ENCODE assay signal across 8 cellular contexts in the genomic region with DNA sequence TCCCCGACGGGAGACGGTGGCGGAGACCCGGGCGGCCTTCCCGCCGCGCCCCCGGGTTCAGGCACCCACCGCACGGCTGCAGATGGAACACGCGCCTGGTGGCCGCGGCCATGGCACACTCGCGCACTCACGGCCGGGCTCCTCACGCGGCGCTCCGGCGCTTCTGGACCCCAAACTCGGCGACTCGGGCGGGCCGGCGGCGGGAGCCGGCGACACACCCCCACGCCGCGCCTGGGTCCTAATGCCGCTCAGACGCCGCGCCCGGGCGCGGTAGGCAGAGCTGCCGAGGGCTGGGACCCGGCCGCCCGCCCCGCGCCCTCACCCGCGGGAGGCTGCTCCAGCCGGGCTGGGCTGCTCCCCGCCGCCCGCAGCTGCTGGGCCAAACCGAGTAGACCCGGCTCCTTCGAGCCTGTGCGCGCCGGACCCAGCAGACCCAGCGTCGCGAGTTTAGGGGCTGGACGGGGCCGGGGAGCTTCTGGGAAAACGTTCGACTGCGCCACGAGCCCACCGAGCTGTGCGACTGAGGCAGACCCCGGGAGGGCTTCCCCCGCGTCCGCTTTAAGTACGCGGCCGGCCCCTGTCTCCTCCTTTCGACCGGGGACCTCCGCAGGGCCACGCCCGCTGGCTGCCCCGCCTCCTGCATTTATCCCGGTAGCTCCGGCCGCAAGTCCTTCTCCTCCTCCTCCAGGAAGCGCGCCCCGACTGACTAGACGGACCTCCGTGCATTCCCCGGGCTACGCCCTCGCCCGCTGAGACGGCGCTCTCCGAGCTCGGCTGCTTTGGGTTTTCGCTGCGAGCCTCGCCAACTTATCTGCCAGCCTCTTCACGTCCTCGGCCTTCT. TPM values are rescaled to one million over a fixed set of nuclear protein-coding genes. Genes with fewer than 3 reads are reported as not detected.
A peak's percentile ranks its signal among the peaks of the same experiment; 100 is the strongest.
DNase-seq lines count a peak whose midpoint lies in the region; ATAC-seq, FAIRE-seq and TF ChIP-seq lines count a peak whose summit lies in the region.

Gene SLC4A11 (minus strand): TSS at position 165 of the 841 bp plus-strand sequence. CDS start 53 bp downstream, at position 112.

- DNase-seq in Daoy (ENCODE audit: low read depth): peak; percentile 73
- peak; percentile 41 for DNase-seq in HFFc6
- DNase-seq in NT2/D1 (ENCODE audit: low read depth, low spot score): peak; percentile 50
- peak; percentile 85 for DNase-seq in Right ventricle myocardium inferior (ENCODE audit: missing footprints)
- DNase-seq in pancreas: peak; percentile 47 to 82 (median 60)

- H3K36me3 Mint-ChIP-seq in HFFc6 (ENCODE audit: low read depth): no peaks in the 10 kb centered on the region
- H3K36me3 Mint-ChIP-seq in activated naive CD4-positive, alpha-beta T cell treated with anti-CD3 and anti-CD28 coated beads, Interleukin-2, amount 50 U/mL, for 24 hours: no peaks in the 10 kb centered on the region

- no peak for FAIRE-seq in pancreas (lab: Jason Lieb, UNC)

- H3K36me3 ChIP-seq in NT2/D1 (ENCODE audit: insufficient read depth, insufficient read length, low read length) (no peaks in the 10 kb centered on the region), pancreas (no peaks in the 10 kb centered on the region)

- peak within 1 kb of the TSS; percentile 54 for H3K27ac Mint-ChIP-seq in HFFc6
- no peak within 1 kb of the TSS for H3K27ac Mint-ChIP-seq in activated naive CD4-positive, alpha-beta T cell treated with anti-CD3 and anti-CD28 coated beads, Interleukin-2, amount 50 U/mL, for 24 hours

- ATAC-seq in Right ventricle myocardium inferior: peak; percentile 69
- ATAC-seq in pancreas: peak; percentile 79 to 87 (median 82)
- no peak for ATAC-seq in GM18520 (IDR thresholded peaks at IDR 0.05; ENCODE audit: unreplicated experiment)
- ATAC-seq in HG03175 (IDR thresholded peaks at IDR 0.05; ENCODE audit: unreplicated experiment): no peak

- peak within 1 kb of the TSS; percentile 75 for H3K4me3 ChIP-seq in NT2/D1 (ENCODE audit: insufficient read length, low read depth)
- H3K4me3 ChIP-seq in pancreas: peak within 1 kb of the TSS; percentile 43 to 86 (median 76)

- H3K9me3 ChIP-seq in NT2/D1 (ENCODE audit: insufficient read depth, low read length) (no peaks in the 10 kb centered on the region), pancreas (no peaks in the 10 kb centered on the region)

- no peak for TF ChIP-seq CTCF in HFFc6 (IDR thresholded peaks at IDR 0.05)
- no peak for TF ChIP-seq CTCF in pancreas (IDR thresholded peaks at IDR 0.05)

- peaks cover 10% of the 10 kb centered on the region for H3K27me3 Mint-ChIP-seq in HFFc6 (ENCODE audit: insufficient read depth)
- peaks cover 36% of the 10 kb centered on the region for H3K27me3 Mint-ChIP-seq in activated naive CD4-positive, alpha-beta T cell treated with anti-CD3 and anti-CD28 coated beads, Interleukin-2, amount 50 U/mL, for 24 hours

- peaks cover 9% of the 10 kb centered on the region for H3K4me1 ChIP-seq in NT2/D1 (ENCODE audit: insufficient read depth, insufficient read length)
- no peaks in the 10 kb centered on the region for H3K4me1 ChIP-seq in pancreas

- no peak within 1 kb of the TSS for H3K27ac ChIP-seq in pancreas

- H3K9ac ChIP-seq in NT2/D1 (ENCODE audit: insufficient read length, low read depth): peak within 1 kb of the TSS; percentile 83

- H3K4me1 Mint-ChIP-seq in HFFc6 (ENCODE audit: low read depth): peaks cover 18% of the 10 kb centered on the region
- peaks cover 12% of the 10 kb centered on the region for H3K4me1 Mint-ChIP-seq in activated naive CD4-positive, alpha-beta T cell treated with anti-CD3 and anti-CD28 coated beads, Interleukin-2, amount 50 U/mL, for 24 hours

- intact Hi-C loops in Right ventricle myocardium inferior (cut with DNase I): no loop called here
- intact Hi-C loops in pancreas (cut with DNase I): no loop called here

- no peaks in the 10 kb centered on the region for H3K9me3 Mint-ChIP-seq in HFFc6
- H3K9me3 Mint-ChIP-seq in activated naive CD4-positive, alpha-beta T cell treated with anti-CD3 and anti-CD28 coated beads, Interleukin-2, amount 50 U/mL, for 24 hours: no peaks in the 10 kb centered on the region

- peak within 1 kb of the TSS; percentile 91 for H3K4me3 Mint-ChIP-seq in HFFc6
- H3K4me3 Mint-ChIP-seq in activated naive CD4-positive, alpha-beta T cell treated with anti-CD3 and anti-CD28 coated beads, Interleukin-2, amount 50 U/mL, for 24 hours: peak within 1 kb of the TSS; percentile 85

- H3K27me3 ChIP-seq in NT2/D1 (ENCODE audit: insufficient read depth, insufficient read length): peaks cover 54% of the 10 kb centered on the region
- peaks cover 0 to 8% (median 0%) of the 10 kb centered on the region in 4 donors for H3K27me3 ChIP-seq in pancreas

- 1 to 2% methylated on average over 74 to 107 of the region's 107 CpGs for WGBS in pancreas, 2 donors

RNA-seq across cellular contexts. Expression of gene SLC4A11, which starts in this region (rescaled TPM):
- total RNA-seq in Daoy (2014; rRNA removed; shearing (Covaris generic)): 0.34 and 0.57 TPM in 2 replicates
- 1 to 10 TPM; 2.4 to 3.6 (median 3.1) TPM for total RNA-seq in HFFc6 (2021; fragmentation: NEBNext Ultra II Directional; extraction: Animal tissue kit (Norgen Biotek cat#: 25700))
- total RNA-seq in Right ventricle myocardium inferior: 0.14 TPM
- total RNA-seq in pancreas: under 1 TPM; 0.14 to 0.87 (median 0.42) TPM
- polyA plus RNA-seq in pancreas: 1 to 10 TPM in 1 of 2 donors, under 1 TPM in 1; 0.87 to 1.1 TPM

Comparison
In these comparisons a context has a peak if more than half of its experiments do, and no peak if none do; other contexts are left out.
1. Peak in DNase-seq in Daoy; RNA of the gene not detected or under 1 TPM.
2. Peak in DNase-seq and ATAC-seq in Right ventricle myocardium inferior; RNA of the gene not detected or under 1 TPM.
3. ATAC-seq: peak in pancreas (4 of 4); none in GM18520 (single experiment) and HG03175 (single experiment).
4. Peak in every context shown above with its lines, with median percentiles within 50 percentile points of each other: DNase-seq.